20 cellular contexts compared by ENCODE assay signal in genomic region chr14:105547741-105548169, GRCh38.
"Had no signal": no experiment of that assay in that cellular context is flagged by ENCODE, and none has a peak within 500 bp of the region (broad histone marks: within the 10 kb centered on the region; RNA-seq: fewer than 3 reads in every experiment).

No MANE protein-coding gene starts in this region.

- DNase-seq: dermis blood vessel endothelial cell; effector CD4-positive, alpha-beta T cell; effector memory CD4-positive, alpha-beta T cell; foreskin keratinocyte; heart left ventricle; hypothalamus; immature natural killer cell; islet precursor cell; kidney; kidney glomerular epithelial cell; left colon; lower lobe of right lung; mesenchymal stem cell had no signal

- H3K9me3 ChIP-seq: mucosa of descending colon had no signal

- H3K27ac ChIP-seq: coronary artery, dorsolateral prefrontal cortex, esophagus muscularis mucosa, foreskin keratinocyte, gastroesophageal sphincter, heart left ventricle, hepatocyte, lower lobe of right lung had no signal

- H3K4me1 ChIP-seq: esophagus muscularis mucosa, foreskin keratinocyte, gastroesophageal sphincter, heart left ventricle, lower lobe of right lung had no signal

- H3K27me3 ChIP-seq: esophagus muscularis mucosa, foreskin keratinocyte, hepatocyte had no signal

- H3K4me3 ChIP-seq: coronary artery, dorsolateral prefrontal cortex, esophagus muscularis mucosa, gastroesophageal sphincter, heart left ventricle, hepatocyte, lower lobe of right lung, mucosa of descending colon had no signal

- H3K36me3 ChIP-seq: esophagus muscularis mucosa, gastroesophageal sphincter, heart left ventricle, lower lobe of right lung had no signal

- ATAC-seq: foreskin keratinocyte, gastroesophageal sphincter, left colon, left lobe of liver, mucosa of descending colon had no signal
